In the genomic region with DNA sequence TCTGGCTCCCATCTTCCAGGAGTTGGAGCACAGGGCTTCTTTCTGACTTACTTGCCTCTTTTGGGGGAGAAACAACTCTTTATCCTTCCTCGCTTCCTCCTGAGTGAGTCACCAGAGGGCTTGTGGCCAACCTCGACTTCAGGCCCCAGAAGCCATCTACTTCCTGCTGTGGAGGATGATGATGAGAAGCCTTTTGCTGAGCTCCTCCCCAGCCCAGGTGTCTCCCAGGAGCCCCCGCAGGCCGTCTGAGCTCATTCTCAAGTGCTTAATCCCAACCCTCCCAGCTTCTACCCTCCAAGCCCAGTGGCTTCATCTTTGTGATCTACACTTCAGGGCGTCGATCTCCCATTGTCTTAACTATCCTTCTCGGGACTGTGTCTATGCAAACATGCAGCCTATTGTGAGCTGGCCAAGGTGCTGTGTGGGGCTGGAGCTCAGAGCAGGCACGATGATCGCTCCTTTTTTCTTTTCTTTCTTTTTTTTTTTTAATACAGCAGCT, we compare ENCODE assay signal across 9 cellular contexts. TPM values are rescaled to one million over a fixed set of nuclear protein-coding genes. Genes with fewer than 3 reads are reported as not detected.
DNase-seq lines count a peak whose midpoint lies in the region; ATAC-seq and TF ChIP-seq lines count a peak whose summit lies in the region.
"Had no signal": no experiment of that assay in that cellular context is flagged by ENCODE, and none has a peak within 500 bp of the region (broad histone marks: within the 10 kb centered on the region; RNA-seq: fewer than 3 reads in every experiment).

No MANE protein-coding gene starts in this region.

- no peaks in the 10 kb centered on the region for H3K36me3 ChIP-seq in CD8-positive, alpha-beta memory T cell (ENCODE audit: insufficient read depth, low read length)
- H3K36me3 ChIP-seq in NT2/D1 (ENCODE audit: insufficient read depth, insufficient read length, low read length), result peaks cover 4% of the 10 kb centered on the region
- H3K36me3 ChIP-seq in mucosa of descending colon (ENCODE audit: low read depth), result no peaks in the 10 kb centered on the region

- H3K27ac Mint-ChIP-seq in CD8-positive, alpha-beta memory T cell, result peak overlapping the region in 7 of 8 donors; percentile 47 to 89 (median 84)
- peak overlapping the region; percentile 84 for H3K27ac Mint-ChIP-seq in activated T-helper 2 cell treated with anti-CD3 and anti-CD28 coated beads, Interferon-gamma antibody, Interleukin-2, Interleukin-4, amounts not matched to agents 10 μg/mL and 5 μg/mL and 100 μg/mL, durations not matched to agents 14 hours and 24 hours and 36 hours
- H3K27ac Mint-ChIP-seq: brain had no signal

- H3K4me3 Mint-ChIP-seq in CD8-positive, alpha-beta memory T cell, result peak overlapping the region in 5 of 7 donors; percentile 5 to 67 (median 47)
- peak overlapping the region; percentile 53 for H3K4me3 Mint-ChIP-seq in activated T-helper 2 cell treated with anti-CD3 and anti-CD28 coated beads, Interferon-gamma antibody, Interleukin-2, Interleukin-4, amounts not matched to agents 10 μg/mL and 5 μg/mL and 100 μg/mL, durations not matched to agents 14 hours and 24 hours and 36 hours (ENCODE audit: low read depth)
- H3K4me3 Mint-ChIP-seq: brain had no signal

- peaks cover 8 to 24% (median 13%) of the 10 kb centered on the region in 3 donors for H3K4me1 Mint-ChIP-seq in CD8-positive, alpha-beta memory T cell
- H3K4me1 Mint-ChIP-seq in activated T-helper 2 cell treated with anti-CD3 and anti-CD28 coated beads, Interferon-gamma antibody, Interleukin-2, Interleukin-4, amounts not matched to agents 10 μg/mL and 5 μg/mL and 100 μg/mL, durations not matched to agents 14 hours and 24 hours and 36 hours (ENCODE audit: low read depth), result peaks cover 15% of the 10 kb centered on the region
- H3K4me1 Mint-ChIP-seq: brain had no signal

- H3K27ac ChIP-seq in CD8-positive, alpha-beta memory T cell (ENCODE audit: low read depth, low read length), result no peak overlapping the region
- no peak overlapping the region for H3K27ac ChIP-seq in caudate nucleus (ENCODE audit: low read depth, low read length)

- H3K9me3 Mint-ChIP-seq in CD8-positive, alpha-beta memory T cell, result no peaks in the 10 kb centered on the region
- no peaks in the 10 kb centered on the region for H3K9me3 Mint-ChIP-seq in activated T-helper 2 cell treated with anti-CD3 and anti-CD28 coated beads, Interferon-gamma antibody, Interleukin-2, Interleukin-4, amounts not matched to agents 10 μg/mL and 5 μg/mL and 100 μg/mL, durations not matched to agents 14 hours and 24 hours and 36 hours
- H3K9me3 Mint-ChIP-seq: brain had no signal

- TF ChIP-seq CTCF in mucosa of descending colon (IDR thresholded peaks at IDR 0.05), result no peak

- peak overlapping the region; percentile 32 for H3K9ac ChIP-seq in NT2/D1 (ENCODE audit: insufficient read length, low read depth)

- peaks cover 0 to 45% (median 13%) of the 10 kb centered on the region in 3 donors for H3K36me3 Mint-ChIP-seq in CD8-positive, alpha-beta memory T cell
- no peaks in the 10 kb centered on the region for H3K36me3 Mint-ChIP-seq in activated T-helper 2 cell treated with anti-CD3 and anti-CD28 coated beads, Interferon-gamma antibody, Interleukin-2, Interleukin-4, amounts not matched to agents 10 μg/mL and 5 μg/mL and 100 μg/mL, durations not matched to agents 14 hours and 24 hours and 36 hours (ENCODE audit: low read depth)

- POLR2A ChIA-PET in CD8-positive, alpha-beta memory T cell (lab: Charles Lee), result interaction anchor here (1.3 kb wide), 1 partner anchor 35 kb away, joined by 3 read pairs; the partner anchor contains the start of gene SNPH

- H3K27me3 ChIP-seq in CD8-positive, alpha-beta memory T cell (ENCODE audit: insufficient read depth, low read length, poor library complexity, severe bottlenecking), result no peaks in the 10 kb centered on the region
- H3K27me3 ChIP-seq in NT2/D1 (ENCODE audit: insufficient read depth, insufficient read length), result no peaks in the 10 kb centered on the region

- peaks cover 19% of the 10 kb centered on the region for H3K4me1 ChIP-seq in CD8-positive, alpha-beta memory T cell (ENCODE audit: insufficient read depth, low read length)
- H3K4me1 ChIP-seq in NT2/D1 (ENCODE audit: insufficient read depth, insufficient read length) (no peaks in the 10 kb centered on the region), mucosa of descending colon (ENCODE audit: low read depth) (no peaks in the 10 kb centered on the region)

- DNase-seq in CD8-positive, alpha-beta memory T cell, result peak in 3 of 5 donors; percentile 16 to 69 (median 61)
- DNase-seq in NT2/D1 (ENCODE audit: low read depth, low spot score) (peak; percentile 58), mucosa of descending colon (no peak), caudate nucleus (lab: John Stamatoyannopoulos, UW) (no peak), cerebellar cortex (ENCODE audit: low spot score) (no peak)
- peak; percentile 54 for DNase-seq in activated T-helper 2 cell treated with anti-CD3 and anti-CD28 coated beads, Interferon-gamma antibody, Interleukin-2, Interleukin-4, amounts not matched to agents 10 μg/mL and 5 μg/mL and 100 μg/mL, durations not matched to agents 14 hours and 24 hours and 36 hours (ENCODE audit: low spot score)

- H3K9me3 ChIP-seq in CD8-positive, alpha-beta memory T cell (ENCODE audit: low read length), result no peaks in the 10 kb centered on the region
- H3K9me3 ChIP-seq in NT2/D1 (ENCODE audit: insufficient read depth, low read length), result no peaks in the 10 kb centered on the region
- H3K9me3 ChIP-seq in mucosa of descending colon, result no peaks in the 10 kb centered on the region

- ATAC-seq in mucosa of descending colon (peak; percentile 19), GM21367 (IDR thresholded peaks at IDR 0.05; ENCODE audit: unreplicated experiment) (no peak), HG03521 (IDR thresholded peaks at IDR 0.05; ENCODE audit: unreplicated experiment) (no peak)

- no peaks in the 10 kb centered on the region for H3K27me3 Mint-ChIP-seq in CD8-positive, alpha-beta memory T cell
- no peaks in the 10 kb centered on the region for H3K27me3 Mint-ChIP-seq in activated T-helper 2 cell treated with anti-CD3 and anti-CD28 coated beads, Interferon-gamma antibody, Interleukin-2, Interleukin-4, amounts not matched to agents 10 μg/mL and 5 μg/mL and 100 μg/mL, durations not matched to agents 14 hours and 24 hours and 36 hours (ENCODE audit: low read depth)

- intact Hi-C loops in activated T-helper 2 cell treated with anti-CD3 and anti-CD28 coated beads, Interferon-gamma antibody, Interleukin-2, Interleukin-4, amounts not matched to agents 10 μg/mL and 5 μg/mL and 100 μg/mL, durations not matched to agents 14 hours and 24 hours and 36 hours (cut with micrococcal nuclease), result no loop called here
- intact Hi-C loops in mucosa of descending colon (cut with DNase I, micrococcal nuclease), result no loop called here

- CTCF ChIA-PET in CD8-positive, alpha-beta memory T cell (lab: Charles Lee), result interaction anchor here (0.8 to 1.5 kb wide), 6 partner anchors 10 to 476 kb away, joined by 3 to 5 read pairs (median 4); partner anchors contain the start of gene SNPH

- no peak overlapping the region for H3K4me3 ChIP-seq in CD8-positive, alpha-beta memory T cell (ENCODE audit: low read length)
- H3K4me3 ChIP-seq in NT2/D1 (ENCODE audit: insufficient read length, low read depth) (no peak overlapping the region), mucosa of descending colon (no peak overlapping the region)

RNA-seq across cellular contexts. Expression of gene SDCBP2, which starts 27.9 kb away (rescaled TPM):
- 1 to 10 TPM; 3.7 to 4.7 TPM for total RNA-seq in CD8-positive, alpha-beta memory T cell
- polyA plus RNA-seq in CD8-positive, alpha-beta memory T cell, result 2.2 TPM
- 3.2 and 4.1 TPM in 2 replicates for total RNA-seq in activated T-helper 2 cell treated with anti-CD3 and anti-CD28 coated beads, Interferon-gamma antibody, Interleukin-2, Interleukin-4, amounts not matched to agents 10 μg/mL and 5 μg/mL and 100 μg/mL, durations not matched to agents 14 hours and 24 hours and 36 hours
- total RNA-seq in mucosa of descending colon, result 100 to 1,000 TPM; 165 to 447 (median 320) TPM

RNA-seq across cellular contexts. Expression of gene SNPH, which starts 35.0 kb away (rescaled TPM):
- 1 to 10 TPM; 3.2 to 3.5 TPM for total RNA-seq in CD8-positive, alpha-beta memory T cell
- polyA plus RNA-seq in CD8-positive, alpha-beta memory T cell, result 5.8 TPM
- total RNA-seq in activated T-helper 2 cell treated with anti-CD3 and anti-CD28 coated beads, Interferon-gamma antibody, Interleukin-2, Interleukin-4, amounts not matched to agents 10 μg/mL and 5 μg/mL and 100 μg/mL, durations not matched to agents 14 hours and 24 hours and 36 hours, result 2.7 and 3.1 TPM in 2 replicates
- total RNA-seq in mucosa of descending colon, result 10 to 100 TPM in 1 of 3 donors, 1 to 10 TPM in 2; 1.1 to 11.7 (median 2.2) TPM

Comparison
In these comparisons a context has a peak if more than half of its experiments do, and no peak if none do; other contexts are left out.
1. DNase-seq: peak in CD8-positive, alpha-beta memory T cell (3 of 5), NT2/D1 (single experiment) and activated T-helper 2 cell treated with anti-CD3 and anti-CD28 coated beads, Interferon-gamma antibody, Interleukin-2, Interleukin-4, amounts not matched to agents 10 μg/mL and 5 μg/mL and 100 μg/mL, durations not matched to agents 14 hours and 24 hours and 36 hours (single experiment); none in mucosa of descending colon (0 of 3), caudate nucleus (0 of 61) and cerebellar cortex (single experiment).
2. RNA of gene SDCBP2, which starts 27.9 kb away (total RNA-seq): 165 to 447 TPM in mucosa of descending colon; 3.7 to 4.7 TPM in CD8-positive, alpha-beta memory T cell and 3.2 to 4.1 TPM in activated T-helper 2 cell treated with anti-CD3 and anti-CD28 coated beads, Interferon-gamma antibody, Interleukin-2, Interleukin-4, amounts not matched to agents 10 μg/mL and 5 μg/mL and 100 μg/mL, durations not matched to agents 14 hours and 24 hours and 36 hours; every median in the first group is over 10 times any median in the second.